ENCODE assay signal across 26 cellular contexts in genomic region chr1:68078647-68079046, GRCh38. TPM values are rescaled to one million over a fixed set of nuclear protein-coding genes. Genes with fewer than 3 reads are reported as not detected.
A peak's percentile ranks its signal among the peaks of the same experiment; 100 is the strongest.
DNase-seq lines count a peak whose midpoint lies in the region; ATAC-seq and TF ChIP-seq lines count a peak whose summit lies in the region.
"Had no signal": no experiment of that assay in that cellular context is flagged by ENCODE, and none has a peak within 500 bp of the region (broad histone marks: within the 10 kb centered on the region; RNA-seq: fewer than 3 reads in every experiment).

No MANE protein-coding gene starts in this region.

- CTCF ChIA-PET in WTC11 (lab: Charles Lee) = interaction anchor here (1.1 kb wide), 1 partner anchor 225 kb away, joined by 3 read pairs; no protein-coding TSS in a partner anchor

- H3K4me3 ChIP-seq in endodermal cell (ENCODE audit: low read length) = no peak overlapping the region
- H3K4me3 ChIP-seq: BLaER1, GM12878 had no signal

- WGBS in endodermal cell (ENCODE audit: insufficient coverage in 1 of 2, insufficient read length in 1 of 2), 2 experiments = 75 to 78% methylated on average over 1 to 2 of the region's 2 CpGs

- H3K4me1 ChIP-seq in endodermal cell (ENCODE audit: control insufficient read depth, insufficient read depth, low read length) = no peaks in the 10 kb centered on the region
- H3K4me1 ChIP-seq: BE2C, Caco-2 had no signal

- H3K36me3 ChIP-seq in endodermal cell (ENCODE audit: control insufficient read depth, insufficient read depth, low read length) = no peaks in the 10 kb centered on the region
- H3K36me3 ChIP-seq: BE2C, BLaER1 had no signal

- H3K27ac Mint-ChIP-seq in WTC11 (no peak overlapping the region), endodermal cell (peak overlapping the region; percentile 42)
- H3K27ac Mint-ChIP-seq in natural killer cell treated with Interleukin-12 subunit alpha and Interleukin-12 subunit beta and Interleukin-15 and Interleukin-18, amount 100 ng/mL, for 72 hours = no peak overlapping the region
- H3K27ac Mint-ChIP-seq: CD14-positive monocyte; CD4-positive, alpha-beta memory T cell; CD4-positive, CD25-positive, alpha-beta regulatory T cell had no signal

- H3K36me3 Mint-ChIP-seq in WTC11 (peaks cover 2% of the 10 kb centered on the region; the same call in 1 of the 2 replicates), endodermal cell (ENCODE audit: low read depth) (no peaks in the 10 kb centered on the region)
- peaks cover 5% of the 10 kb centered on the region for H3K36me3 Mint-ChIP-seq in natural killer cell treated with Interleukin-12 subunit alpha and Interleukin-12 subunit beta and Interleukin-15 and Interleukin-18, amount 100 ng/mL, for 72 hours
- H3K36me3 Mint-ChIP-seq: CD14-positive monocyte; CD4-positive, alpha-beta memory T cell; CD4-positive, CD25-positive, alpha-beta regulatory T cell had no signal

- no peak for DNase-seq in WTC11 (ENCODE audit: low spot score)
- peak; percentile 52 for DNase-seq in endodermal cell
- no peak for DNase-seq in natural killer cell treated with Interleukin-12 subunit alpha and Interleukin-12 subunit beta and Interleukin-15 and Interleukin-18, amount 100 ng/mL, for 72 hours (ENCODE audit: low spot score)
- DNase-seq in SIG-M5 (lab: John Stamatoyannopoulos, UW) = no peak
- no peak for DNase-seq in NCI-H510A treated with DMSO at 0.1 percent for 48 hours (lab: John Stamatoyannopoulos, UW)
- DNase-seq in stimulated activated CD4-positive, alpha-beta T cell treated with anti-CD3 and anti-CD28 coated beads, Interleukin-4, amount 100 ng/mL, for 24 hours = no peak
- DNase-seq: 8988T; ACHN; BE2C; C1 segment of cervical spinal cord; Caco-2; Calu3; CD4-positive, alpha-beta memory T cell; CD4-positive, CD25-positive, alpha-beta regulatory T cell; DMS 273 treated with DMSO at 0.1 percent for 48 hours; DMS153; DMS53; DMS79; DND-41; EL; GDM1 had no signal

- H3K27me3 Mint-ChIP-seq in WTC11 (ENCODE audit: low read depth) (no peaks in the 10 kb centered on the region; the same call in 1 of the 2 replicates), endodermal cell (ENCODE audit: insufficient read depth) (no peaks in the 10 kb centered on the region)
- peaks cover 0 to 7% of the 10 kb centered on the region in 2 donors for H3K27me3 Mint-ChIP-seq in natural killer cell treated with Interleukin-12 subunit alpha and Interleukin-12 subunit beta and Interleukin-15 and Interleukin-18, amount 100 ng/mL, for 72 hours

- no peak overlapping the region for H3K27ac ChIP-seq in endodermal cell (ENCODE audit: low read depth, low read length)
- H3K27ac ChIP-seq: BLaER1 had no signal

- no peaks in the 10 kb centered on the region for H3K27me3 ChIP-seq in endodermal cell (ENCODE audit: control insufficient read depth, insufficient read depth, low read length, poor library complexity, severe bottlenecking)
- H3K27me3 ChIP-seq: BE2C, BLaER1 had no signal

- POLR2A ChIA-PET in WTC11 (lab: Charles Lee) = no interaction called here

- no peaks in the 10 kb centered on the region for H3K9me3 ChIP-seq in endodermal cell (ENCODE audit: control insufficient read depth, low read length)
- H3K9me3 ChIP-seq: BE2C, Caco-2 had no signal

- H3K4me3 Mint-ChIP-seq in WTC11 (no peak overlapping the region), endodermal cell (no peak overlapping the region)
- H3K4me3 Mint-ChIP-seq in natural killer cell treated with Interleukin-12 subunit alpha and Interleukin-12 subunit beta and Interleukin-15 and Interleukin-18, amount 100 ng/mL, for 72 hours = no peak overlapping the region
- H3K4me3 Mint-ChIP-seq: CD14-positive monocyte; CD4-positive, alpha-beta memory T cell; CD4-positive, CD25-positive, alpha-beta regulatory T cell had no signal

- no peak overlapping the region for H3K9ac ChIP-seq in endodermal cell (ENCODE audit: extremely low read depth, low read length, poor library complexity, severe bottlenecking)
- H3K9ac ChIP-seq: BLaER1 had no signal

- H3K4me1 Mint-ChIP-seq in WTC11 = peaks cover 4% of the 10 kb centered on the region
- peaks cover 4% of the 10 kb centered on the region for H3K4me1 Mint-ChIP-seq in endodermal cell
- no peaks in the 10 kb centered on the region for H3K4me1 Mint-ChIP-seq in natural killer cell treated with Interleukin-12 subunit alpha and Interleukin-12 subunit beta and Interleukin-15 and Interleukin-18, amount 100 ng/mL, for 72 hours (ENCODE audit: low read depth in 2 of 2)
- H3K4me1 Mint-ChIP-seq: CD14-positive monocyte; CD4-positive, alpha-beta memory T cell; CD4-positive, CD25-positive, alpha-beta regulatory T cell had no signal

- H3K9me3 Mint-ChIP-seq in WTC11 (peaks cover 12% of the 10 kb centered on the region), endodermal cell (peaks cover 3% of the 10 kb centered on the region)
- peaks cover 8% of the 10 kb centered on the region for H3K9me3 Mint-ChIP-seq in natural killer cell treated with Interleukin-12 subunit alpha and Interleukin-12 subunit beta and Interleukin-15 and Interleukin-18, amount 100 ng/mL, for 72 hours

- TF ChIP-seq CTCF in WTC11 (IDR thresholded peaks at IDR 0.05) (no peak), endodermal cell (conservative IDR thresholded peaks at IDR 0.05) (no peak)

- ATAC-seq in WTC11 (no peak), HG02623 (IDR thresholded peaks at IDR 0.05; ENCODE audit: unreplicated experiment) (no peak)
- peak; percentile 24 to 38 for ATAC-seq in natural killer cell treated with Interleukin-12 subunit alpha and Interleukin-12 subunit beta and Interleukin-15 and Interleukin-18, amount 100 ng/mL, for 72 hours
- ATAC-seq: GM12878 had no signal

TF ChIP-seq in WTC11, 78 proteins besides CTCF, POLR2A, EP300 and RAD21:
- TF ChIP-seq ZNF232 (CRISPR knock-in tag; IDR thresholded peaks at IDR 0.05) (no peak), ZNF423 (CRISPR knock-in tag; IDR thresholded peaks at IDR 0.05) (peak; percentile 66; the same call in 1 of the 2 replicates), RORB (CRISPR knock-in tag; IDR thresholded peaks at IDR 0.05) (no peak), TCF7 (CRISPR knock-in tag; IDR thresholded peaks at IDR 0.05; ENCODE audit: low read depth) (no peak)
TF ChIP-seq in WTC11: peak in this region for 1.

RNA-seq across cellular contexts. Expression of gene DIRAS3, which starts 28.2 kb away (rescaled TPM):
- total RNA-seq in WTC11 (2021) (0.14 to 0.22 TPM (median 0.16 TPM) in 3 replicates), endodermal cell (under 1 TPM; 0.35 to 0.84 TPM)
- polyA plus RNA-seq in endodermal cell (2013, experiment 1 of 2) = 1.3 TPM
- polyA plus RNA-seq in endodermal cell (2013, experiment 2 of 2) = 2.2 TPM
- not detected for total RNA-seq in natural killer cell treated with Interleukin-12 subunit alpha and Interleukin-12 subunit beta and Interleukin-15 and Interleukin-18, amount 100 ng/mL, for 72 hours
- total RNA-seq: Caco-2; CD4-positive, alpha-beta memory T cell; CD4-positive, CD25-positive, alpha-beta regulatory T cell; G401; GM12878 had no signal
- polyA plus RNA-seq: CD14-positive monocyte; CD4-positive, alpha-beta memory T cell; GM12878 had no signal

Comparison
In these comparisons a context has a peak if more than half of its experiments do, and no peak if none do; other contexts are left out.
1. ATAC-seq: peak in natural killer cell treated with Interleukin-12 subunit alpha and Interleukin-12 subunit beta and Interleukin-15 and Interleukin-18, amount 100 ng/mL, for 72 hours (2 of 2); none in WTC11 (single experiment) and HG02623 (single experiment).